8 cellular contexts compared by ENCODE assay signal in the genomic region with DNA sequence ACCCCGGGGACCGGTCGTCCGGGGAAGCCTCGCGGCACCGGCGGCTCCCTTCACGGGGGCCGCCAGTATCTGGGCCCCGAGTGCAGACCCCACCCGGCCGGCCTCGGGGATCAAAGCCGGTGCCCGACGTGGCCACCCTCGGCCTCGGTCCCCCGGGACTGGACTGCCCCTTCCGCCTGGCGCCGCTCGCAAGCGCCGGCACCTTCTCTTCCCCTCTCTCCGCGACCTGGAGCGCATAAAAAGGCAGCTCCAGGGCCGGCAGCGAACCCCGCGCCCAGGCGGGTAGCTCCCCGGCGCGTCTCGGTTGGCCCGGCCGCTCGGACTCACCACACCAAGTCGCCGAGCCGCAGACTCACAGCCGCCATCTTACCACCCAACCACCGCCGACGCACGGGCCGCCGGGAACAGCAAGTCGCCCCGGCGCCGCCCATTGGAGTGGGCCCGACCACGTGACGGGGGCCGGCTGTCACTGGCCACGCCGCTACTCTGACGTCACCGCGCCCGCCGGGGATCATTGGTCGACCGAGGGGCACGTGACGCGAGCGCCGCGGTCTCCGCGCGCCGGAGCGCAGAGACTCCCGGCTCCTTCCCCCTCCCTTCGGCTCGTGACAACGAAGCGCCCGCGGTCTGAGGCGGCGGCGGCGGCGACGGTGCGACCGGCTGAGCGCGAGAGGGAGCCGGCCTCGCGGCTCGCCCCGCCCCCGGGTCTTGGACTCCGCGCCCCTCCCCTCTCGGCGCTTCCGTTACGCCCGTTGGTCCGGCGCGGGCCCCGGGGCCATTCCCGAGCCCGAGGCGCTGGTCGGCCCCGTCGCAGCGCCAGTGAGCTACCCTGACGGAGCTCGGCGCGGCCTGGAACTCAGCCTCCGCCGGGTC. TPM values are rescaled to one million over a fixed set of nuclear protein-coding genes. Genes with fewer than 3 reads are reported as not detected.
DNase-seq lines count a peak whose midpoint lies in the region; ATAC-seq and TF ChIP-seq lines count a peak whose summit lies in the region.

A gene (minus strand): TSS at position 388 of the 873 bp plus-strand sequence. CDS start 23 bp downstream, at position 365.
A gene with protein sequence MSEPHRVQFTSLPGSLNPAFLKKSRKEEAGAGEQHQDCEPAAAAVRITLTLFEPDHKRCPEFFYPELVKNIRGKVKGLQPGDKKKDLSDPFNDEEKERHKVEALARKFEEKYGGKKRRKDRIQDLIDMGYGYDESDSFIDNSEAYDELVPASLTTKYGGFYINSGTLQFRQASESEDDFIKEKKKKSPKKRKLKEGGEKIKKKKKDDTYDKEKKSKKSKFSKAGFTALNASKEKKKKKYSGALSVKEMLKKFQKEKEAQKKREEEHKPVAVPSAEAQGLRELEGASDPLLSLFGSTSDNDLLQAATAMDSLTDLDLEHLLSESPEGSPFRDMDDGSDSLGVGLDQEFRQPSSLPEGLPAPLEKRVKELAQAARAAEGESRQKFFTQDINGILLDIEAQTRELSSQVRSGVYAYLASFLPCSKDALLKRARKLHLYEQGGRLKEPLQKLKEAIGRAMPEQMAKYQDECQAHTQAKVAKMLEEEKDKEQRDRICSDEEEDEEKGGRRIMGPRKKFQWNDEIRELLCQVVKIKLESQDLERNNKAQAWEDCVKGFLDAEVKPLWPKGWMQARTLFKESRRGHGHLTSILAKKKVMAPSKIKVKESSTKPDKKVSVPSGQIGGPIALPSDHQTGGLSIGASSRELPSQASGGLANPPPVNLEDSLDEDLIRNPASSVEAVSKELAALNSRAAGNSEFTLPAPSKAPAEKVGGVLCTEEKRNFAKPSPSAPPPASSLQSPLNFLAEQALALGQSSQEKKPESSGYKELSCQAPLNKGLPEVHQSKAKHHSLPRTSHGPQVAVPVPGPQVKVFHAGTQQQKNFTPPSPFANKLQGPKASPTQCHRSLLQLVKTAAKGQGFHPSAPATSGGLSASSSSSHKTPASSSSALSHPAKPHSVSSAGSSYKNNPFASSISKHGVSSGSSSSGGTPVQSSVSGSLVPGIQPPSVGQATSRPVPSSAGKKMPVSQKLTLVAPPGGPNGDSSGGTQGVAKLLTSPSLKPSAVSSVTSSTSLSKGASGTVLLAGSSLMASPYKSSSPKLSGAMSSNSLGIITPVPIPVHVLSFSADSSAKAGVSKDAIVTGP (N-terminal part only) (plus strand): TSS at position 581 of the 873 bp plus-strand sequence. CDS start 5,437 bp downstream, outside the sequence.

- TF ChIP-seq CTCF in BE2C (IDR thresholded peaks at IDR 0.05; ENCODE audit: low read depth, low read length) (no peak), coronary artery (IDR thresholded peaks at IDR 0.05) (no peak)

- H3K4me3 Mint-ChIP-seq in activated CD4-positive, alpha-beta T cell treated with anti-CD3 and anti-CD28 coated beads, Interleukin-2, amount 10 ng/mL, durations not matched to agents 24 days and 14 days = peak within 1 kb of the TSS; percentile 95

- ATAC-seq in HG03460 (IDR thresholded peaks at IDR 0.05; ENCODE audit: unreplicated experiment) (peak; percentile 83), left colon (peak; percentile 89)

- H3K27ac Mint-ChIP-seq in activated CD4-positive, alpha-beta T cell treated with anti-CD3 and anti-CD28 coated beads, Interleukin-2, amount 10 ng/mL, durations not matched to agents 24 days and 14 days = peak within 1 kb of the TSS; percentile 91

- H3K4me3 ChIP-seq in BE2C (ENCODE audit: low read depth, low read length) (peak within 1 kb of the TSS; percentile 96), coronary artery (peak within 1 kb of the TSS; percentile 92)

- peaks cover 38% of the 10 kb centered on the region for H3K36me3 Mint-ChIP-seq in activated CD4-positive, alpha-beta T cell treated with anti-CD3 and anti-CD28 coated beads, Interleukin-2, amount 10 ng/mL, durations not matched to agents 24 days and 14 days (ENCODE audit: low read depth)

- H3K27ac ChIP-seq in coronary artery = peak within 1 kb of the TSS; percentile 89 to 96

- H3K4me1 Mint-ChIP-seq in activated CD4-positive, alpha-beta T cell treated with anti-CD3 and anti-CD28 coated beads, Interleukin-2, amount 10 ng/mL, durations not matched to agents 24 days and 14 days = peaks cover 39% of the 10 kb centered on the region

- H3K36me3 ChIP-seq in BE2C = peaks cover 31% of the 10 kb centered on the region

- no peaks in the 10 kb centered on the region for H3K27me3 Mint-ChIP-seq in activated CD4-positive, alpha-beta T cell treated with anti-CD3 and anti-CD28 coated beads, Interleukin-2, amount 10 ng/mL, durations not matched to agents 24 days and 14 days

- H3K4me1 ChIP-seq in BE2C = no peaks in the 10 kb centered on the region

- intact Hi-C loops in activated CD4-positive, alpha-beta T cell treated with anti-CD3 and anti-CD28 coated beads, Interleukin-2, amount 10 ng/mL, durations not matched to agents 24 days and 14 days (cut with micrococcal nuclease) = loop anchor here (1.0 to 2.0 kb wide), 2 partner anchors 251 to 422 kb away; a partner anchor contains a TSS
- intact Hi-C loops in left colon (cut with DNase I, micrococcal nuclease) = loop anchor here in 1 of 2 donors (5.0 kb wide), 1 partner anchor 110 kb away; a partner anchor contains a TSS

- no peaks in the 10 kb centered on the region for H3K9me3 Mint-ChIP-seq in activated CD4-positive, alpha-beta T cell treated with anti-CD3 and anti-CD28 coated beads, Interleukin-2, amount 10 ng/mL, durations not matched to agents 24 days and 14 days

- H3K9me3 ChIP-seq in BE2C = no peaks in the 10 kb centered on the region

- DNase-seq in BE2C (peak; percentile 100), GM19240 (ENCODE audit: insufficient read length, low spot score) (peak; percentile 91), NCI-H526 (lab: John Stamatoyannopoulos, UW) (peak; percentile 89 to 97), coronary artery (ENCODE audit: low spot score) (peak; percentile 99), left colon (peak; percentile 99 to 100)
- peak; percentile 100 for DNase-seq in activated CD4-positive, alpha-beta T cell treated with anti-CD3 and anti-CD28 coated beads, Interleukin-2, amount 10 ng/mL, durations not matched to agents 24 days and 14 days
- peak; percentile 100 for DNase-seq in stimulated activated CD4-positive, alpha-beta T cell treated with anti-CD3 and anti-CD28 coated beads, Interleukin-1b, Interleukin-23, amount 100 ng/mL, for 48 hours

- no peaks in the 10 kb centered on the region for H3K27me3 ChIP-seq in BE2C

RNA-seq across cellular contexts. Expression of the first gene that starts in this region (rescaled TPM):
- 124 TPM for polyA plus RNA-seq in BE2C (2012; ENCODE audit: insufficient read depth, insufficient read length, low read depth)
- 109 and 119 TPM in 2 replicates for total RNA-seq in activated CD4-positive, alpha-beta T cell treated with anti-CD3 and anti-CD28 coated beads, Interleukin-2, amount 10 ng/mL, durations not matched to agents 24 days and 14 days
- total RNA-seq in left colon = 100 to 1,000 TPM; 106 to 114 TPM

RNA-seq across cellular contexts. Expression of the second gene that starts in this region (rescaled TPM):
- polyA plus RNA-seq in BE2C (2012; ENCODE audit: insufficient read depth, insufficient read length, low read depth) = 40.3 TPM
- 36.5 and 36.9 TPM in 2 replicates for total RNA-seq in activated CD4-positive, alpha-beta T cell treated with anti-CD3 and anti-CD28 coated beads, Interleukin-2, amount 10 ng/mL, durations not matched to agents 24 days and 14 days
- 10 to 100 TPM; 34.8 to 43.5 TPM for total RNA-seq in left colon

Comparison
In these comparisons a context has a peak if more than half of its experiments do, and no peak if none do; other contexts are left out.
1. Peak in every context shown above with its lines: DNase-seq, ATAC-seq, H3K4me3 ChIP-seq and H3K27ac ChIP-seq.